ENCODE assay signal across 33 cellular contexts in the genomic region with DNA sequence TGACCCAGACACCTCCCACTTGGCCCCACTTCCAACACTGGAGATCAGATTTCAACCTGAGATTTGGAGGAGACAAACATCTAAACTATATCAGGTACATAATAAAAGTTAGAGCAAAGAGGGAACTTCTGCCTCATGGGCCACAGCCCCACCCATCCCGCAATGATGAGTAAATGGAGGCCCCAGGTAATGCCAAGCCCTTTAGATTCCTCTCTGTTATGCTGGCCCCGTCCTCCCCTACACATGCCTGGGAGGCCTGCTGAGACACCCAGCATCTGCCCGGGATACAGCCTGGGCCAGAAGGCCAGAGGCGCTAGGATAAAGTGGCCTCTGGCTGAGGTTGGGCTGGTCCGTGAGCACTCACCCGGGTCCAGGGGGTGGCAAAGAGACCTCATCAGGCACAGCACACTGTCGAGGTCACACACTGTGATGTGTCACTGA.
DNase-seq lines count a peak whose midpoint lies in the region; ATAC-seq, FAIRE-seq and TF ChIP-seq lines count a peak whose summit lies in the region.
"Had no signal": no experiment of that assay in that cellular context is flagged by ENCODE, and none has a peak within 500 bp of the region (broad histone marks: within the 10 kb centered on the region; RNA-seq: fewer than 3 reads in every experiment).

No MANE protein-coding gene starts in this region.

- peak overlapping the region in 4 of 7 donors; percentile 14 to 51 (median 32) for H3K27ac Mint-ChIP-seq in CD14-positive monocyte
- H3K27ac Mint-ChIP-seq: immature natural killer cell had no signal

- no peak overlapping the region for H3K14ac ChIP-seq in neuronal stem cell (ENCODE audit: low read length)

- peaks cover 8 to 47% of the 10 kb centered on the region in 2 donors for H3K36me3 ChIP-seq in neuronal stem cell (replicated peaks in 1 of 2; ENCODE audit: control insufficient read depth in 2 of 2, insufficient read depth in 2 of 2, low read length in 2 of 2)
- H3K36me3 ChIP-seq: uterus had no signal

- H3K9ac ChIP-seq in neuronal stem cell (ENCODE audit: low read depth, low read length, poor library complexity): no peak overlapping the region

- H3K18ac ChIP-seq in neuronal stem cell (ENCODE audit: low read length): peak overlapping the region; percentile 31

- H2AFZ ChIP-seq in neuronal stem cell (ENCODE audit: low read length): no peak overlapping the region

- H3K4ac ChIP-seq in neuronal stem cell (ENCODE audit: low read length): no peak overlapping the region

- H3K79me1 ChIP-seq in neuronal stem cell (ENCODE audit: low read depth, low read length): no peaks in the 10 kb centered on the region

- H3K4me1 ChIP-seq in neuronal stem cell (ENCODE audit: control insufficient read depth in 2 of 2, insufficient read depth in 1 of 2, low read depth in 1 of 2, low read length in 2 of 2): peaks cover 11 to 19% of the 10 kb centered on the region in 2 donors
- H3K4me1 ChIP-seq: adrenal gland, BE2C, spleen, uterus had no signal

- H3K27me3 Mint-ChIP-seq in CD14-positive monocyte (ENCODE audit: low read depth in 3 of 3): no peaks in the 10 kb centered on the region

- no peak for FAIRE-seq in GM19239 (lab: Jason Lieb, UNC)
- FAIRE-seq: GM12892, RCC 7860 had no signal

- no peak overlapping the region for H2AK5ac ChIP-seq in neuronal stem cell (ENCODE audit: low read depth, low read length)

- ATAC-seq in HG03039 (IDR thresholded peaks at IDR 0.05; ENCODE audit: unreplicated experiment): no peak
- ATAC-seq: right cardiac atrium had no signal

- H3K4me1 Mint-ChIP-seq in CD14-positive monocyte: no peaks in the 10 kb centered on the region

- no peak overlapping the region for H3K4me3 ChIP-seq in neuronal stem cell (ENCODE audit: low read length in 2 of 2)
- H3K4me3 ChIP-seq: adrenal gland, dorsolateral prefrontal cortex, spleen, thoracic aorta, uterus had no signal

- peak overlapping the region; percentile 12 for H3K27ac ChIP-seq in epithelial cell of prostate
- no peak overlapping the region for H3K27ac ChIP-seq in neuronal stem cell (replicated peaks; ENCODE audit: low read length)
- H3K27ac ChIP-seq: adrenal gland, dorsolateral prefrontal cortex, spleen, thoracic aorta, uterus, WERI-Rb-1 had no signal

- H3K23ac ChIP-seq in neuronal stem cell (ENCODE audit: low read depth, low read length, poor library complexity): no peak overlapping the region

- no peak for DNase-seq in CD14-positive monocyte (ENCODE audit: low spot score)
- peak; percentile 77 for DNase-seq in HPDE6-E6E7 (ENCODE audit: extremely low spot score)
- DNase-seq in epithelial cell of prostate (ENCODE audit: low read depth, low spot score): no peak
- DNase-seq in neuronal stem cell (ENCODE audit: low spot score): no peak
- DNase-seq in GM19239 (ENCODE audit: insufficient read length, low spot score): no peak
- no peak for DNase-seq in activated CD4-positive, CD25-positive, alpha-beta regulatory T cell (lab: John Stamatoyannopoulos, UW)
- no peak for DNase-seq in DMS79 (lab: John Stamatoyannopoulos, UW)
- DNase-seq: activated CD4-positive, alpha-beta T cell treated with anti-CD3 and anti-CD28 coated beads for 48 hours; activated T-cell treated with anti-CD3 and anti-CD28 coated beads, Interleukin-2, amount 50 U/mL, for 1 hour; BE2C; cerebellar nuclear complex; DMS53; H9; hypothalamus; immature natural killer cell; Karpas-422; MV-4-11; NCI-H1436 treated with DMSO at 0.1 percent for 48 hours; NCI-H748 treated with DMSO at 0.1 percent for 48 hours; right cardiac atrium; spleen; stimulated activated CD4-positive, alpha-beta T cell treated with anti-CD3 and anti-CD28 coated beads, Interleukin-2, amount 100 ng/mL, for 24 hours; stimulated activated naive CD8-positive, alpha-beta T cell treated with anti-CD3 and anti-CD28 coated beads, Interleukin-15, Interleukin-2, amounts not matched to agents 100 U/mL and 50 U/mL, for 24 hours; T1000; uterus; WERI-Rb-1 had no signal

- H3K9me3 ChIP-seq in neuronal stem cell (replicated peaks in 1 of 2; ENCODE audit: control insufficient read depth in 2 of 2, insufficient read depth in 1 of 2, low read depth in 1 of 2, low read length in 2 of 2): no peaks in the 10 kb centered on the region
- H3K9me3 ChIP-seq: adrenal gland, BE2C, spleen, thoracic aorta, uterus had no signal

- H3K4me2 ChIP-seq in neuronal stem cell (ENCODE audit: insufficient read depth, low read length, poor library complexity, severe bottlenecking): no peak overlapping the region

- intact Hi-C loops in CD14-positive monocyte (cut with micrococcal nuclease): no loop called here

- no peak overlapping the region for H4K91ac ChIP-seq in neuronal stem cell (ENCODE audit: low read depth, low read length, poor library complexity)

- WGBS in neuronal stem cell (ENCODE audit: extremely low coverage in 2 of 2, insufficient read length in 2 of 2, insufficient replicate concordance in 1 of 2), 2 donors: no CpG with 5 or more reads among the region's 7 CpGs

- H3K36me3 Mint-ChIP-seq in CD14-positive monocyte: peaks cover 67 to 100% of the 10 kb centered on the region in 2 donors

- H2BK15ac ChIP-seq in neuronal stem cell (ENCODE audit: low read length): no peak overlapping the region

- no peaks in the 10 kb centered on the region for H3K27me3 ChIP-seq in neuronal stem cell (ENCODE audit: control insufficient read depth in 3 of 3, insufficient read depth in 3 of 3, low read depth in 1 of 3, low read length in 3 of 3)
- H3K27me3 ChIP-seq: adrenal gland, BE2C, dorsolateral prefrontal cortex, spleen, uterus had no signal

- H2BK12ac ChIP-seq in neuronal stem cell (ENCODE audit: low read length): no peak overlapping the region

- no peak overlapping the region for H2BK120ac ChIP-seq in neuronal stem cell (ENCODE audit: low read depth, low read length)

- no peak for TF ChIP-seq CTCF in CD14-positive monocyte (IDR thresholded peaks at IDR 0.05)

- no peak overlapping the region for H2BK5ac ChIP-seq in neuronal stem cell (ENCODE audit: low read length)

- no peaks in the 10 kb centered on the region for H3K9me3 Mint-ChIP-seq in CD14-positive monocyte
- H3K9me3 Mint-ChIP-seq: H9, immature natural killer cell, neural crest cell had no signal

- no peak overlapping the region for H4K8ac ChIP-seq in neuronal stem cell (ENCODE audit: low read depth, low read length)

- no peak overlapping the region for H3K4me3 Mint-ChIP-seq in CD14-positive monocyte
- H3K4me3 Mint-ChIP-seq: H9, immature natural killer cell, neural crest cell had no signal
